Comparison of ENCODE assay signal across 1 cellular context in genomic region chr1:110106013-110106941, GRCh38.
TF ChIP-seq lines count a peak whose summit lies in the region.

No MANE protein-coding gene starts in this region.

TF ChIP-seq in HCT116, 20 proteins besides CTCF, POLR2A, EP300 and RAD21 (continued from another document):
- TF ChIP-seq REST (IDR thresholded peaks at IDR 0.05; ENCODE audit: low read depth) (no peak), EZH2 (IDR thresholded peaks at IDR 0.05) (no peak)
